In genomic region chr2:129730979-129731378, GRCh38 we compare ENCODE assay signal across 13 cellular contexts.
DNase-seq lines count a peak whose midpoint lies in the region; ATAC-seq and TF ChIP-seq lines count a peak whose summit lies in the region.
"Had no signal": no experiment of that assay in that cellular context is flagged by ENCODE, and none has a peak within 500 bp of the region (broad histone marks: within the 10 kb centered on the region; RNA-seq: fewer than 3 reads in every experiment).

No MANE protein-coding gene starts in this region.

- peak; percentile 31 for ATAC-seq in esophagus mucosa
- no peak for ATAC-seq in HG02973 (IDR thresholded peaks at IDR 0.05; ENCODE audit: unreplicated experiment)
- ATAC-seq: GM12878 had no signal

- H3K27ac ChIP-seq in esophagus muscularis mucosa (replicated peaks in 1 of 4): no peak overlapping the region

- intact Hi-C loops in esophagus muscularis mucosa (cut with DNase I): no loop called here

- DNase-seq in activated CD8-positive, alpha-beta memory T cell treated with anti-CD3 and anti-CD28 coated beads for 24 hours: peak; percentile 17
- DNase-seq in activated CD8-positive, alpha-beta memory T cell treated with anti-CD3 and anti-CD28 coated beads, Interleukin-2, amount 50 U/mL, for 4 hours: no peak
- DNase-seq in DMS79 treated with DMSO at 0.1 percent for 48 hours (lab: John Stamatoyannopoulos, UW) (peak; percentile 72), SKM-1 treated with dmso at 0.1 percent for 144 hours (lab: John Stamatoyannopoulos, UW; ENCODE audit: unreplicated experiment) (no peak), esophagus muscularis mucosa (ENCODE audit: extremely low spot score) (no peak)
- DNase-seq: BE2C; Caco-2; CD8-positive, alpha-beta memory T cell; GOT3; H9 had no signal

- TF ChIP-seq CTCF in esophagus muscularis mucosa (IDR thresholded peaks at IDR 0.05): no peak

- no peak for TF ChIP-seq POLR2A in esophagus muscularis mucosa (IDR thresholded peaks at IDR 0.05; ENCODE audit: low read depth)

- H3K36me3 ChIP-seq in esophagus muscularis mucosa: no peaks in the 10 kb centered on the region
- H3K36me3 ChIP-seq: BE2C had no signal

- H3K4me1 ChIP-seq in esophagus muscularis mucosa: no peaks in the 10 kb centered on the region
- H3K4me1 ChIP-seq: BE2C had no signal

- H3K9me3 ChIP-seq in esophagus muscularis mucosa: no peaks in the 10 kb centered on the region
- H3K9me3 ChIP-seq: BE2C, Caco-2 had no signal

- TF ChIP-seq EP300 in esophagus muscularis mucosa (IDR thresholded peaks at IDR 0.05): no peak

- H3K27me3 ChIP-seq in esophagus muscularis mucosa: no peaks in the 10 kb centered on the region
- H3K27me3 ChIP-seq: BE2C had no signal

- 98% methylated on average over 4 of the region's 4 CpGs for WGBS in esophagus muscularis mucosa

- no peak overlapping the region for H3K4me3 ChIP-seq in esophagus muscularis mucosa
- H3K4me3 ChIP-seq: GM12878 had no signal

Comparison
In these comparisons a context has a peak if more than half of its experiments do, and no peak if none do; other contexts are left out.
1. DNase-seq: peak in activated CD8-positive, alpha-beta memory T cell treated with anti-CD3 and anti-CD28 coated beads for 24 hours (single experiment) and DMS79 treated with DMSO at 0.1 percent for 48 hours (single experiment); none in activated CD8-positive, alpha-beta memory T cell treated with anti-CD3 and anti-CD28 coated beads, Interleukin-2, amount 50 U/mL, for 4 hours (single experiment), SKM-1 treated with dmso at 0.1 percent for 144 hours (single experiment) and esophagus muscularis mucosa (single experiment).